In genomic region chr12:30756074-30756473, GRCh38 we compare ENCODE assay signal across 1 cellular context.
TF ChIP-seq lines count a peak whose summit lies in the region.

No MANE protein-coding gene starts in this region.

TF ChIP-seq in HepG2, 621 proteins besides CTCF, POLR2A, EP300 and RAD21 (continued from another document and continues in another):
- TF ChIP-seq RERE (CRISPR knock-in tag; IDR thresholded peaks at IDR 0.05; ENCODE audit: low read depth) (no peak), ZNF367 (CRISPR knock-in tag; IDR thresholded peaks at IDR 0.05; ENCODE audit: borderline replicate concordance) (no peak), MLLT10 (CRISPR knock-in tag; IDR thresholded peaks at IDR 0.05) (no peak), ISX (CRISPR knock-in tag; conservative IDR thresholded peaks at IDR 0.05) (no peak), ZNF512 (CRISPR knock-in tag; IDR thresholded peaks at IDR 0.05) (no peak), ZNF777 (CRISPR knock-in tag; IDR thresholded peaks at IDR 0.05) (no peak), SAP130 (CRISPR knock-in tag; IDR thresholded peaks at IDR 0.05; ENCODE audit: low read depth) (peak; percentile 40; the same call in 1 of the 2 replicates), ZNF468 (CRISPR knock-in tag; IDR thresholded peaks at IDR 0.05) (no peak), AKNA (CRISPR knock-in tag; IDR thresholded peaks at IDR 0.05; ENCODE audit: borderline replicate concordance) (no peak), GABPB1 (CRISPR knock-in tag; IDR thresholded peaks at IDR 0.05) (peak; percentile 34; the same call in 1 of the 2 replicates), PHF20 (CRISPR knock-in tag; IDR thresholded peaks at IDR 0.05) (no peak), NCOR1 (IDR thresholded peaks at IDR 0.05; ENCODE audit: borderline replicate concordance, low read length) (no peak), ZBTB46 (CRISPR knock-in tag; IDR thresholded peaks at IDR 0.05; ENCODE audit: borderline replicate concordance) (no peak), ATF1 (CRISPR knock-in tag; IDR thresholded peaks at IDR 0.05) (no peak), ZSCAN22 (CRISPR knock-in tag; IDR thresholded peaks at IDR 0.05) (no peak), RARA (CRISPR knock-in tag; IDR thresholded peaks at IDR 0.05) (peak; percentile 40; the same call in 1 of the 2 replicates), NR2C2 (CRISPR knock-in tag; IDR thresholded peaks at IDR 0.05; ENCODE audit: borderline replicate concordance) (no peak), ZNF274 (CRISPR knock-in tag; IDR thresholded peaks at IDR 0.05) (no peak), ZNF558 (CRISPR knock-in tag; IDR thresholded peaks at IDR 0.05; ENCODE audit: borderline replicate concordance) (no peak), ZNF589 (CRISPR knock-in tag; conservative IDR thresholded peaks at IDR 0.05) (no peak), ZNF292 (CRISPR knock-in tag; IDR thresholded peaks at IDR 0.05; ENCODE audit: borderline replicate concordance, low read depth) (no peak), ZBTB26 (CRISPR knock-in tag; IDR thresholded peaks at IDR 0.05; ENCODE audit: borderline replicate concordance) (no peak), ZNF280D (CRISPR knock-in tag; IDR thresholded peaks at IDR 0.05) (peak; percentile 68; the same call in 1 of the 2 replicates), ZBTB38 (CRISPR knock-in tag; IDR thresholded peaks at IDR 0.05) (0 out of 2 replicates have a peak, but pooled peaks have one; percentile 41), ZNF737 (CRISPR knock-in tag; IDR thresholded peaks at IDR 0.05; ENCODE audit: borderline replicate concordance) (no peak), NFAT5 (CRISPR knock-in tag; IDR thresholded peaks at IDR 0.05) (no peak), CBFB (CRISPR knock-in tag; IDR thresholded peaks at IDR 0.05) (no peak), ZFY (CRISPR knock-in tag; IDR thresholded peaks at IDR 0.05) (no peak), RFXANK (CRISPR knock-in tag; IDR thresholded peaks at IDR 0.05) (no peak)
